In genomic region chr12:88579572-88579940, GRCh38 we compare ENCODE assay signal across 8 cellular contexts. TPM values are rescaled to one million over a fixed set of nuclear protein-coding genes. Genes with fewer than 3 reads are reported as not detected.
DNase-seq lines count a peak whose midpoint lies in the region; ATAC-seq and TF ChIP-seq lines count a peak whose summit lies in the region.

No MANE protein-coding gene starts in this region.

- in situ Hi-C loops in GM13976 (cut with MboI; ENCODE audit: low sequenced_read_pairs, unreplicated experiment): no loop called here

- no peak overlapping the region for H2BK5ac ChIP-seq in mesendoderm (ENCODE audit: low read length)

- no peaks in the 10 kb centered on the region for H3K4me1 ChIP-seq in mesendoderm (ENCODE audit: control insufficient read depth, low read depth, low read length)

- DNase-seq in GM13976 (ENCODE audit: low spot score) (peak; percentile 34), NCI-H69 (lab: John Stamatoyannopoulos, UW) (peak; percentile 84), dorsolateral prefrontal cortex (peak in 9 of 10 donors; percentile 16 to 58 (median 42)), mesendoderm (peak; percentile 49)
- no peak for DNase-seq in activated naive CD4-positive, alpha-beta T cell treated with Interleukin-2 at 50 U/mL for 16 hours

- H3K23ac ChIP-seq in mesendoderm (ENCODE audit: low read length): no peak overlapping the region

- no peak overlapping the region for H3K4ac ChIP-seq in mesendoderm (ENCODE audit: low read depth, low read length)

- intact Hi-C loops in dorsolateral prefrontal cortex (cut with DNase I): no loop called here

- ATAC-seq in HG03342 (IDR thresholded peaks at IDR 0.05; ENCODE audit: unreplicated experiment): no peak
- ATAC-seq in GM19395 (IDR thresholded peaks at IDR 0.05; ENCODE audit: unreplicated experiment): no peak
- no peak for ATAC-seq in GM19023 (IDR thresholded peaks at IDR 0.05; ENCODE audit: unreplicated experiment)

- H4K5ac ChIP-seq in mesendoderm (ENCODE audit: low read length): no peak overlapping the region

- no peak overlapping the region for H2AK5ac ChIP-seq in mesendoderm (ENCODE audit: low read length)

- peak overlapping the region in 57 of 59 donors; percentile 25 to 91 (median 71) for H3K27ac ChIP-seq in dorsolateral prefrontal cortex
- no peak overlapping the region for H3K27ac ChIP-seq in mesendoderm (ENCODE audit: low read depth, low read length)

- H3K36me3 ChIP-seq in mesendoderm (ENCODE audit: control insufficient read depth, insufficient read depth, low read length): no peaks in the 10 kb centered on the region

- peaks cover 20% of the 10 kb centered on the region for H3K79me2 ChIP-seq in mesendoderm (ENCODE audit: control insufficient read depth, insufficient read depth, low read length)

- no peak overlapping the region for H2BK15ac ChIP-seq in mesendoderm (replicated peaks; ENCODE audit: low read depth)

- H3K18ac ChIP-seq in mesendoderm (ENCODE audit: low read length): peak overlapping the region; percentile 44

- H3K79me1 ChIP-seq in mesendoderm (ENCODE audit: low read length): no peaks in the 10 kb centered on the region

- TF ChIP-seq CTCF in GM13976 (IDR thresholded peaks at IDR 0.05; ENCODE audit: borderline replicate concordance, control extremely low read depth, extremely low read depth, insufficient read depth, missing control alignments) (no peak), dorsolateral prefrontal cortex (IDR thresholded peaks at IDR 0.05 in 54 of 56, conservative IDR thresholded peaks at IDR 0.05 in 2 of 56; ENCODE audit: low read depth in 1 of 56, partially characterized antibody in 56 of 56) (no peak)

- H3K4me2 ChIP-seq in mesendoderm (ENCODE audit: low read length): peak overlapping the region; percentile 86

- H3K4me3 ChIP-seq in dorsolateral prefrontal cortex: peak overlapping the region; percentile 39 to 85 (median 72)
- H3K4me3 ChIP-seq in mesendoderm (ENCODE audit: low read length): peak overlapping the region; percentile 85

- no peak overlapping the region for H4K8ac ChIP-seq in mesendoderm (ENCODE audit: low read depth, low read length)

- WGBS in mesendoderm (ENCODE audit: extremely low coverage, insufficient coverage, low lambda C conversion rate): no CpG with 5 or more reads among the region's 27 CpGs

- H3K27me3 ChIP-seq in dorsolateral prefrontal cortex (no peaks in the 10 kb centered on the region), mesendoderm (ENCODE audit: insufficient read depth, low read length, poor library complexity) (no peaks in the 10 kb centered on the region)

- H2BK120ac ChIP-seq in mesendoderm (ENCODE audit: low read depth, low read length): no peak overlapping the region

- H3K9ac ChIP-seq in mesendoderm (ENCODE audit: low read length): peak overlapping the region; percentile 80

- peak overlapping the region; percentile 77 for H3K56ac ChIP-seq in mesendoderm (ENCODE audit: low read length)

RNA-seq across cellular contexts. Expression of gene KITLG, which starts 0.7 kb away (rescaled TPM):
- 10 to 100 TPM; 10.4 to 50.7 (median 27.3) TPM for total RNA-seq in dorsolateral prefrontal cortex
- 25.5 TPM for polyA plus RNA-seq in mesendoderm (2013, experiment 1 of 2)
- polyA plus RNA-seq in mesendoderm (2013, experiment 2 of 2): 23.6 TPM
